Comparison of ENCODE assay signal across 13 cellular contexts in the genomic region with DNA sequence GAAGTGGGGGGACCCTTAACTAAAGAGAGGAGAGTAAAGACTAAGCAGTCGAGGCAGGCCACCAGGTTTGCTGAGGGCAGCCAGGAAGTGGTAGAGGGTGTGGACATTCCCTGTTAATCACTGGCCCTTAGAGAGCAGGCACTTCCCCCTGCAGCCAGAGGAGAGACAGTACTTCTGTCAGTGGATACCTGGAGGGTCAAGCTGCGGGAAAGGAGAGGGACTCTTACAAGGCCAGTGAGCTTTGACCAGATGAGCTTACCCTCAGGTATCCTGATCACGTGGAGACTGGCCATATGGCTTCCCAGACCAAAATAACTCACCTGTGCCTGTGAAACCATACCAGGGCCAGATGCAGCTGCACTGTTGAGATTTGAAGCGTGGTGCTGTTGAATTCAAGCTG. TPM values are rescaled to one million over a fixed set of nuclear protein-coding genes. Genes with fewer than 3 reads are reported as not detected.
DNase-seq lines count a peak whose midpoint lies in the region; ATAC-seq, FAIRE-seq and TF ChIP-seq lines count a peak whose summit lies in the region.
"Had no signal": no experiment of that assay in that cellular context is flagged by ENCODE, and none has a peak within 500 bp of the region (broad histone marks: within the 10 kb centered on the region; RNA-seq: fewer than 3 reads in every experiment).

No MANE protein-coding gene starts in this region.

- WGBS in A549 (ENCODE audit: missing lambda C conversion rate) = 77% methylated on average over 4 of the region's 4 CpGs

- ATAC-seq in A549 = peak; percentile 57 to 61; a peak in 5 of 6 replicates
- no peak for ATAC-seq in GM21825 (IDR thresholded peaks at IDR 0.05; ENCODE audit: unreplicated experiment)

- TF ChIP-seq POLR2A in A549 (IDR thresholded peaks at IDR 0.05; ENCODE audit: low read length) = no peak

- CTCF ChIA-PET in A549 (lab: Yijun Ruan, JAX) = interaction anchor here (0.9 to 20.7 kb wide), 7 partner anchors 10 to 285 kb away, joined by 3 to 654 read pairs (median 6); a partner anchor contains a TSS

- 0 out of 3 replicates have a peak, but pooled peaks cover 6% of the 10 kb centered on the region for H3K4me1 ChIP-seq in A549
- H3K4me1 ChIP-seq: BE2C had no signal

- in situ Hi-C loops in G401 (cut with HindIII; ENCODE audit: low sequenced_read_pairs) = no loop called here

- TF ChIP-seq CTCF in A549 (IDR thresholded peaks at IDR 0.05) (no peak), VCaP (conservative IDR thresholded peaks at IDR 0.05) (no peak)

- no peak overlapping the region for H3K4me3 ChIP-seq in A549
- H3K4me3 ChIP-seq: right atrium auricular region had no signal

- no peak overlapping the region for H3K27ac ChIP-seq in A549
- H3K27ac ChIP-seq in VCaP = peak overlapping the region; percentile 75
- H3K27ac ChIP-seq: right atrium auricular region had no signal

- TF ChIP-seq EP300 in A549 (IDR thresholded peaks at IDR 0.05) = no peak

- POLR2A ChIA-PET in A549 (lab: Yijun Ruan, JAX) = no interaction called here

- TF ChIP-seq RAD21 in A549 (conservative IDR thresholded peaks at IDR 0.05 in 1 of 2, IDR thresholded peaks at IDR 0.05 in 1 of 2) = no peak

- H3K4me2 ChIP-seq in A549 = no peak overlapping the region

- H3K9me3 ChIP-seq in A549 = no peaks in the 10 kb centered on the region
- H3K9me3 ChIP-seq: BE2C, right atrium auricular region had no signal

- DNase-seq in A549 (ENCODE audit: low read depth in 1 of 2, low spot score in 1 of 2) (no peak), G401 (ENCODE audit: low spot score) (peak; percentile 16), kidney tubule cell (ENCODE audit: low spot score) (peak; percentile 69), NCI-H524 treated with DMSO at 0.1 percent for 48 hours (lab: John Stamatoyannopoulos, UW) (no peak), NCI-H2107 (lab: John Stamatoyannopoulos, UW) (no peak), NOMO-1 (lab: John Stamatoyannopoulos, UW; ENCODE audit: unreplicated experiment in 2 of 2) (no peak)
- DNase-seq: activated naive CD4-positive, alpha-beta T cell treated with anti-CD3 and anti-CD28 coated beads, Interleukin-2, amount 10 ng/mL, durations not matched to agents 7 days and 5 days; BE2C; KG1; NCI-H1694 treated with DMSO at 0.1 percent for 48 hours had no signal

- no peak for FAIRE-seq in A549 (lab: Jason Lieb, UNC)

TF ChIP-seq in A549, 52 proteins besides CTCF, POLR2A, EP300 and RAD21:
- TF ChIP-seq NFE2L2 (conservative IDR thresholded peaks at IDR 0.05; ENCODE audit: low read length) (no peak), RFX5 (IDR thresholded peaks at IDR 0.05) (no peak), RNF2 (IDR thresholded peaks at IDR 0.05; ENCODE audit: borderline replicate concordance, low read depth) (no peak), EHF (CRISPR knock-in tag; IDR thresholded peaks at IDR 0.05) (no peak), FOXS1 (CRISPR knock-in tag; IDR thresholded peaks at IDR 0.05) (no peak), ZSCAN20 (CRISPR knock-in tag; IDR thresholded peaks at IDR 0.05) (no peak), FOSL2 (IDR thresholded peaks at IDR 0.05) (no peak), FOSL2 (CRISPR knock-in tag; IDR thresholded peaks at IDR 0.05) (no peak), HOXA7 (CRISPR knock-in tag; IDR thresholded peaks at IDR 0.05) (no peak), CHD2 (IDR thresholded peaks at IDR 0.05; ENCODE audit: low read length, partially characterized antibody) (no peak), KDM1A (IDR thresholded peaks at IDR 0.05; ENCODE audit: low read depth) (no peak), ESRRA (IDR thresholded peaks at IDR 0.05; ENCODE audit: borderline replicate concordance, low read length) (no peak), SREBF2 (IDR thresholded peaks at IDR 0.05) (no peak), HOXB5 (CRISPR knock-in tag; IDR thresholded peaks at IDR 0.05) (no peak), HDAC2 (IDR thresholded peaks at IDR 0.05) (no peak), RARB (CRISPR knock-in tag; IDR thresholded peaks at IDR 0.05) (no peak), NPAS2 (CRISPR knock-in tag; IDR thresholded peaks at IDR 0.05; ENCODE audit: borderline replicate concordance) (no peak)
- TF ChIP-seq, protein P1, sequence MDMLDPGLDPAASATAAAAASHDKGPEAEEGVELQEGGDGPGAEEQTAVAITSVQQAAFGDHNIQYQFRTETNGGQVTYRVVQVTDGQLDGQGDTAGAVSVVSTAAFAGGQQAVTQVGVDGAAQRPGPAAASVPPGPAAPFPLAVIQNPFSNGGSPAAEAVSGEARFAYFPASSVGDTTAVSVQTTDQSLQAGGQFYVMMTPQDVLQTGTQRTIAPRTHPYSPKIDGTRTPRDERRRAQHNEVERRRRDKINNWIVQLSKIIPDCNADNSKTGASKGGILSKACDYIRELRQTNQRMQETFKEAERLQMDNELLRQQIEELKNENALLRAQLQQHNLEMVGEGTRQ (IDR thresholded peaks at IDR 0.05) = no peak
- TF ChIP-seq, protein P2, sequence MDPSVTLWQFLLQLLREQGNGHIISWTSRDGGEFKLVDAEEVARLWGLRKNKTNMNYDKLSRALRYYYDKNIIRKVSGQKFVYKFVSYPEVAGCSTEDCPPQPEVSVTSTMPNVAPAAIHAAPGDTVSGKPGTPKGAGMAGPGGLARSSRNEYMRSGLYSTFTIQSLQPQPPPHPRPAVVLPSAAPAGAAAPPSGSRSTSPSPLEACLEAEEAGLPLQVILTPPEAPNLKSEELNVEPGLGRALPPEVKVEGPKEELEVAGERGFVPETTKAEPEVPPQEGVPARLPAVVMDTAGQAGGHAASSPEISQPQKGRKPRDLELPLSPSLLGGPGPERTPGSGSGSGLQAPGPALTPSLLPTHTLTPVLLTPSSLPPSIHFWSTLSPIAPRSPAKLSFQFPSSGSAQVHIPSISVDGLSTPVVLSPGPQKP (IDR thresholded peaks at IDR 0.05; ENCODE audit: low read depth, low read length) = no peak
- TF ChIP-seq, protein P3, sequence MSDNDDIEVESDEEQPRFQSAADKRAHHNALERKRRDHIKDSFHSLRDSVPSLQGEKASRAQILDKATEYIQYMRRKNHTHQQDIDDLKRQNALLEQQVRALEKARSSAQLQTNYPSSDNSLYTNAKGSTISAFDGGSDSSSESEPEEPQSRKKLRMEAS (IDR thresholded peaks at IDR 0.05) = no peak

RNA-seq across cellular contexts. Expression of a gene that starts 28.6 kb away (rescaled TPM):
- polyA plus RNA-seq in A549 (2011; rRNA removed) (27.7 and 41.0 TPM in 2 replicates), A549 (2017; fragmentation: RNase III; extraction: RNeasy Plus Mini Kit Qiagen cat#74134 plus additional on column Dnase treatment) (24.4 to 27.5 TPM (median 25.7 TPM) in 3 replicates)
- 4.1 and 4.3 TPM in 2 replicates for polyA plus RNA-seq in A549 (2012; cell fraction: cytosol; rRNA removed)
- 6.9 and 11.9 TPM in 2 replicates for polyA plus RNA-seq in A549 (2012; cell fraction: nucleus; rRNA removed)
- 27.0 and 28.6 TPM in 2 replicates for polyA minus RNA-seq in A549 (2011; rRNA and poly(A)+ RNA removed)
- 8.2 and 9.3 TPM in 2 replicates for total RNA-seq in G401 (2014; rRNA removed; shearing (Covaris generic))

Comparison
In these comparisons a context has a peak if more than half of its experiments do, and no peak if none do; other contexts are left out.
1. DNase-seq: peak in G401 (single experiment) and kidney tubule cell (single experiment); none in A549 (0 of 2), NCI-H524 treated with DMSO at 0.1 percent for 48 hours (single experiment), NCI-H2107 (single experiment) and NOMO-1 (0 of 2).